In the genomic region with DNA sequence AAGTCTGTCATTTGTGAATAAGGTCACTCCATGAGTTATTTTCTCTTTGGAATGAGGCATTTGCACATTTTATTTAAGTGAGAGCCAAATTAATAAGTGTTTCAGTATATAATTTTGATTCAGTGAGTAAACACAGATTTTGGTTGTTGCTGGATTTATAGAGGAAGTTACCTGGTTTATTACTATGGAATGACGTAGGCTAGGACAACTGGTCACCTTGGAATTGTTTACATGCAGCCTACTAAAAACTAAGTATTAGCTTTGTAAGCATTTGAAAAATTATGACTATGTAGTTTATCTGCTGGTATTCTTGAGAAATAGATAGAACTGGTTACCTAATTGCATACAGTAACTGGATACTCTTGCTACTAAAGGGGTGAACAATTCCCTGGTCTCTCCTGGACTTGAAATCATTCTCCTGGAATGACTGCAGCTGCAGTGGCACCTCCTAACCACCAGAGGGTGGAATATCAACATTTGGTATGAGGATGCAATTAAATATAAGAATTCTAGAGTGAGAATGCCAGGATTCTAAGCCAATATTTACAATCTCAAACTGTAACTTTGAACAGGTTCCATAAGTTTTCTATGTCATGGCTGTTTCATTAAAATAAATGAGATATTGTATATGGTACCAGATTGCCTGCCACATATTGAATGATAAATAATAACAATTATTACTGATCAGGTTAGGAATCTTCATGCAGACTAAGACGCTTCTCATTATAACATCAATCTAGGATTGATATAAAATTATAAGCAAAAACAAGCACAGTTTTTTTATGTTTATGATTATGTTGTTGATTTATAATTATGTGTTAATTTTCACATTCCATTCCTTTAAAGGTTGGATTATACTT, we compare ENCODE assay signal across 7 cellular contexts. TPM values are rescaled to one million over a fixed set of nuclear protein-coding genes. Genes with fewer than 3 reads are reported as not detected.
A peak's percentile ranks its signal among the peaks of the same experiment; 100 is the strongest.
DNase-seq lines count a peak whose midpoint lies in the region; ATAC-seq and TF ChIP-seq lines count a peak whose summit lies in the region.

No MANE protein-coding gene starts in this region.

- H3K4me3 ChIP-seq in RWPE2 (ENCODE audit: severe bottlenecking) (no peak overlapping the region), endodermal cell (ENCODE audit: low read length) (no peak overlapping the region)

- H3K27me3 ChIP-seq in RWPE2 (ENCODE audit: insufficient read depth, poor library complexity, severe bottlenecking) (no peaks in the 10 kb centered on the region), endodermal cell (ENCODE audit: control insufficient read depth, insufficient read depth, low read length, poor library complexity, severe bottlenecking) (no peaks in the 10 kb centered on the region)

- no peaks in the 10 kb centered on the region for H3K9me3 ChIP-seq in RWPE2 (ENCODE audit: severe bottlenecking)
- H3K9me3 ChIP-seq in endodermal cell (ENCODE audit: control insufficient read depth, low read length), result peaks cover 10% of the 10 kb centered on the region

- H3K4me1 Mint-ChIP-seq in endodermal cell, result no peaks in the 10 kb centered on the region
- H3K4me1 Mint-ChIP-seq in naive thymus-derived CD8-positive, alpha-beta T cell, result no peaks in the 10 kb centered on the region

- 100% methylated on average over 1 of the region's 2 CpGs for WGBS in endodermal cell (ENCODE audit: insufficient coverage in 1 of 2, insufficient read length in 1 of 2), 2 experiments

- H3K36me3 Mint-ChIP-seq in endodermal cell (ENCODE audit: low read depth), result no peaks in the 10 kb centered on the region
- no peaks in the 10 kb centered on the region for H3K36me3 Mint-ChIP-seq in naive thymus-derived CD8-positive, alpha-beta T cell

- H3K27me3 Mint-ChIP-seq in endodermal cell (ENCODE audit: insufficient read depth), result no peaks in the 10 kb centered on the region
- H3K27me3 Mint-ChIP-seq in naive thymus-derived CD8-positive, alpha-beta T cell, result peaks cover 3 to 15% (median 4%) of the 10 kb centered on the region in 5 donors

- H3K36me3 ChIP-seq in RWPE2 (ENCODE audit: low read depth) (no peaks in the 10 kb centered on the region), endodermal cell (ENCODE audit: control insufficient read depth, insufficient read depth, low read length) (no peaks in the 10 kb centered on the region)

- H3K27ac ChIP-seq in RWPE2 (ENCODE audit: poor library complexity, severe bottlenecking), result no peak overlapping the region
- H3K27ac ChIP-seq in endodermal cell (ENCODE audit: low read depth, low read length), result no peak overlapping the region

- H3K4me1 ChIP-seq in RWPE2 (ENCODE audit: insufficient read depth, poor library complexity, severe bottlenecking) (peaks cover 4% of the 10 kb centered on the region), endodermal cell (ENCODE audit: control insufficient read depth, insufficient read depth, low read length) (no peaks in the 10 kb centered on the region)

- H3K9me3 Mint-ChIP-seq in endodermal cell, result no peaks in the 10 kb centered on the region
- no peaks in the 10 kb centered on the region for H3K9me3 Mint-ChIP-seq in naive thymus-derived CD8-positive, alpha-beta T cell

- H3K27ac Mint-ChIP-seq in endodermal cell, result no peak overlapping the region
- no peak overlapping the region for H3K27ac Mint-ChIP-seq in naive thymus-derived CD8-positive, alpha-beta T cell

- POLR2A ChIA-PET in naive thymus-derived CD8-positive, alpha-beta T cell (lab: Charles Lee), result no interaction called here

- peak; percentile 65 for ATAC-seq in HG03432 (IDR thresholded peaks at IDR 0.05; ENCODE audit: unreplicated experiment)
- ATAC-seq in RWPE2 (ENCODE audit: low read depth), result peak; percentile 69
- ATAC-seq in naive thymus-derived CD8-positive, alpha-beta T cell, result no peak
- ATAC-seq in GM21825 (IDR thresholded peaks at IDR 0.05; ENCODE audit: unreplicated experiment), result no peak
- no peak for ATAC-seq in HG02678 (IDR thresholded peaks at IDR 0.05; ENCODE audit: unreplicated experiment)

- no peak overlapping the region for H3K4me3 Mint-ChIP-seq in endodermal cell
- H3K4me3 Mint-ChIP-seq in naive thymus-derived CD8-positive, alpha-beta T cell, result no peak overlapping the region

- TF ChIP-seq CTCF in RWPE2 (IDR thresholded peaks at IDR 0.05; ENCODE audit: poor library complexity, severe bottlenecking) (peak; percentile 83), endodermal cell (conservative IDR thresholded peaks at IDR 0.05) (peak; percentile 97)

- no peak overlapping the region for H3K9ac ChIP-seq in endodermal cell (ENCODE audit: extremely low read depth, low read length, poor library complexity, severe bottlenecking)

- DNase-seq in Daoy (ENCODE audit: low read depth) (peak; percentile 51), RWPE2 (ENCODE audit: low spot score) (no peak), endodermal cell (peak; percentile 81)
- peak in 9 of 10 donors; percentile 1 to 58 (median 18) for DNase-seq in naive thymus-derived CD8-positive, alpha-beta T cell

RNA-seq across cellular contexts. Expression of a gene that starts 3.5 kb away (rescaled TPM):
- total RNA-seq in Daoy (2014; rRNA removed; shearing (Covaris generic)), result not detected in 2 replicates
- total RNA-seq in endodermal cell, result not detected
- not detected for polyA plus RNA-seq in endodermal cell (2013, experiment 1 of 2)
- polyA plus RNA-seq in endodermal cell (2013, experiment 2 of 2), result not detected
- not detected for total RNA-seq in naive thymus-derived CD8-positive, alpha-beta T cell
- polyA plus RNA-seq in naive thymus-derived CD8-positive, alpha-beta T cell, result not detected

RNA-seq across cellular contexts. Expression of a gene that starts 7.5 kb away (rescaled TPM):
- total RNA-seq in Daoy (2014; rRNA removed; shearing (Covaris generic)), result not detected in 2 replicates
- total RNA-seq in endodermal cell, result not detected
- not detected for polyA plus RNA-seq in endodermal cell (2013, experiment 1 of 2)
- polyA plus RNA-seq in endodermal cell (2013, experiment 2 of 2), result not detected
- total RNA-seq in naive thymus-derived CD8-positive, alpha-beta T cell, result not detected
- polyA plus RNA-seq in naive thymus-derived CD8-positive, alpha-beta T cell, result not detected

RNA-seq across cellular contexts. Expression of a gene that starts 20.8 kb away (rescaled TPM):
- total RNA-seq in Daoy (2014; rRNA removed; shearing (Covaris generic)), result not detected in 2 replicates
- total RNA-seq in endodermal cell, result not detected
- not detected for polyA plus RNA-seq in endodermal cell (2013, experiment 1 of 2)
- not detected for polyA plus RNA-seq in endodermal cell (2013, experiment 2 of 2)
- not detected for total RNA-seq in naive thymus-derived CD8-positive, alpha-beta T cell
- polyA plus RNA-seq in naive thymus-derived CD8-positive, alpha-beta T cell, result not detected

RNA-seq across cellular contexts. Expression of a gene that starts 31.1 kb away (rescaled TPM):
- total RNA-seq in Daoy (2014; rRNA removed; shearing (Covaris generic)), result not detected in 2 replicates
- not detected for total RNA-seq in endodermal cell
- not detected for polyA plus RNA-seq in endodermal cell (2013, experiment 1 of 2)
- polyA plus RNA-seq in endodermal cell (2013, experiment 2 of 2), result not detected
- total RNA-seq in naive thymus-derived CD8-positive, alpha-beta T cell, result not detected
- polyA plus RNA-seq in naive thymus-derived CD8-positive, alpha-beta T cell, result not detected

RNA-seq across cellular contexts. Expression of a gene that starts 51.6 kb away (rescaled TPM):
- not detected in 2 replicates for total RNA-seq in Daoy (2014; rRNA removed; shearing (Covaris generic))
- not detected for total RNA-seq in endodermal cell
- polyA plus RNA-seq in endodermal cell (2013, experiment 1 of 2), result not detected
- not detected for polyA plus RNA-seq in endodermal cell (2013, experiment 2 of 2)
- not detected for total RNA-seq in naive thymus-derived CD8-positive, alpha-beta T cell
- polyA plus RNA-seq in naive thymus-derived CD8-positive, alpha-beta T cell, result not detected

Comparison
In these comparisons a context has a peak if more than half of its experiments do, and no peak if none do; other contexts are left out.
1. ATAC-seq: peak in HG03432 (single experiment) and RWPE2 (single experiment); none in naive thymus-derived CD8-positive, alpha-beta T cell (0 of 2), GM21825 (single experiment) and HG02678 (single experiment).